Comparison of ENCODE assay signal across 8 cellular contexts in the genomic region with DNA sequence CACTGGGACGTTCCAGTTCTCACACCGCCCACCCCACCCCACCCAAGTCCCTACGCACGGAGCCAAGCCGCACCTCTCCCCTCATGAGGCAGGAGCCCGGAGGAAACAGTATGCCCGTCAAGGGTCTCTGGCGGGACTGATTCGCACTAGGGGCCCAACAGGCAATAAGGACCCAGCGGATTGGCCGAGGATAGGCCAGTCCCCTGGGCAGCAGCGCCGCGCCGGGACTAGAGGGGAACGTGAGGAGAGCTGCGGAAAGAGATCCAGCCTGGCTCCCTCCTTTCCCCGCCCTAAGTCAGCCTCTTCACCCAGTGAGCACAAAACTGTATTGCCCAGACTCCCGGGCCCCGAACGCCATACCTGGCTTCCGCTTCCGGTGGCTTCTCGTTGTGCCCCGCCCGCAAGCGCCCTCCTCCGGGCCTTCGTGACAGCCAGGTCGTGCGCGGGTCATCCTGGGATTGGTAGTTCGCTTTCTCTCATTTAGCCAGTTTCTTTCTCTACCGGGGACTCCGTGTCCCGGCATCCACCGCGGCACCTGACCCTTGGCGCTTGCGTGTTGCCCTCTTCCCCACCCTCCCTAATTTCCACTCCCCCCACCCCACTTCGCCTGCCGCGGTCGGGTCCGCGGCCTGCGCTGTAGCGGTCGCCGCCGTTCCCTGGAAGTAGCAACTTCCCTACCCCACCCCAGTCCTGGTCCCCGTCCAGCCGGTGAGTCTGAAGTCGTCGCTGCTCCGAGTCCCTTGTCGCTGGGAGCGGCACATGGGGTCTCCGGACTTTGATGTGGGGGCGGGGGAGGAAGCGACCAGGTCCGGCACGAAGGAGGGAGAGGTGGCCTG. TPM values are rescaled to one million over a fixed set of nuclear protein-coding genes. Genes with fewer than 3 reads are reported as not detected.
DNase-seq lines count a peak whose midpoint lies in the region; ATAC-seq, FAIRE-seq and TF ChIP-seq lines count a peak whose summit lies in the region.

A gene (plus strand): TSS at position 580 of the 836 bp plus-strand sequence. CDS start 752 bp downstream, outside the sequence.

- no peaks in the 10 kb centered on the region for H3K27me3 Mint-ChIP-seq in T-helper 1 cell treated with Interleukin-12 subunit alpha and Interleukin-12 subunit beta and Interleukin-4 antibody, amounts not matched to agents 30 μg/mL and 1 μg/mL, for 36 hours (ENCODE audit: low read depth)

- peak within 1 kb of the TSS; percentile 78 for H3K4me3 ChIP-seq in left ventricle myocardium inferior
- peak within 1 kb of the TSS; percentile 91 for H3K4me3 ChIP-seq in psoas muscle

- H3K36me3 ChIP-seq in left ventricle myocardium inferior (peaks cover 55% of the 10 kb centered on the region), psoas muscle (ENCODE audit: insufficient read depth in 1 of 2, low read depth in 1 of 2) (peaks cover 16 to 67% of the 10 kb centered on the region in 2 donors)

- H3K4me1 ChIP-seq in left ventricle myocardium inferior: peaks cover 73% of the 10 kb centered on the region
- peaks cover 41% of the 10 kb centered on the region for H3K4me1 ChIP-seq in psoas muscle

- in situ Hi-C loops in GM13977 (cut with MboI; ENCODE audit: low pct_unique_long_range_greater_than_20kb, low sequenced_read_pairs, unreplicated experiment): no loop called here

- WGBS in psoas muscle, 3 donors: 0 to 1% (median 0%) methylated on average over 60 to 63 of the region's 63 CpGs

- H3K27ac ChIP-seq in left ventricle myocardium inferior (replicated peaks) (peak within 1 kb of the TSS; percentile 96), psoas muscle (peak within 1 kb of the TSS; percentile 97)

- ATAC-seq in HG02884 (IDR thresholded peaks at IDR 0.05; ENCODE audit: unreplicated experiment) (peak; percentile 72), psoas muscle (peak; percentile 89 to 92 (median 91))

- intact Hi-C loops in left ventricle myocardium inferior (cut with micrococcal nuclease) (no loop called here), psoas muscle (cut with DNase I) (loop anchor here in 1 of 2 donors (5.0 kb wide), 2 partner anchors 72 to 287 kb away; a partner anchor contains a TSS)

- FAIRE-seq in urothelium cell line (lab: Jason Lieb, UNC): no peak

- H3K27ac Mint-ChIP-seq in T-helper 1 cell treated with Interleukin-12 subunit alpha and Interleukin-12 subunit beta and Interleukin-4 antibody, amounts not matched to agents 30 μg/mL and 1 μg/mL, for 36 hours: peak within 1 kb of the TSS; percentile 95

- peaks cover 74% of the 10 kb centered on the region for H3K36me3 Mint-ChIP-seq in T-helper 1 cell treated with Interleukin-12 subunit alpha and Interleukin-12 subunit beta and Interleukin-4 antibody, amounts not matched to agents 30 μg/mL and 1 μg/mL, for 36 hours (ENCODE audit: low read depth)

- peak; percentile 97 for DNase-seq in GM13977 (ENCODE audit: low spot score)
- peak; percentile 93 for DNase-seq in NCI-H1694 (lab: John Stamatoyannopoulos, UW)
- peak; percentile 97 for DNase-seq in amniotic stem cell (lab: John Stamatoyannopoulos, UW)
- peak; percentile 99 for DNase-seq in left ventricle myocardium inferior
- DNase-seq in psoas muscle: peak; percentile 99
- peak; percentile 97 for DNase-seq in urothelium cell line (ENCODE audit: low spot score)

- H3K9me3 ChIP-seq in left ventricle myocardium inferior (replicated peaks) (no peaks in the 10 kb centered on the region), psoas muscle (no peaks in the 10 kb centered on the region)

- peak within 1 kb of the TSS; percentile 95 for H3K4me3 Mint-ChIP-seq in T-helper 1 cell treated with Interleukin-12 subunit alpha and Interleukin-12 subunit beta and Interleukin-4 antibody, amounts not matched to agents 30 μg/mL and 1 μg/mL, for 36 hours

- TF ChIP-seq CTCF in GM13977 (IDR thresholded peaks at IDR 0.05; ENCODE audit: extremely low read depth, insufficient read depth, missing control alignments) (no peak), left ventricle myocardium inferior (IDR thresholded peaks at IDR 0.05; ENCODE audit: borderline replicate concordance) (no peak), psoas muscle (IDR thresholded peaks at IDR 0.05) (no peak)

- H3K27me3 ChIP-seq in left ventricle myocardium inferior (ENCODE audit: low read depth) (no peaks in the 10 kb centered on the region), psoas muscle (ENCODE audit: insufficient read depth in 3 of 3, low read length in 2 of 3) (no peaks in the 10 kb centered on the region)

- H3K4me1 Mint-ChIP-seq in T-helper 1 cell treated with Interleukin-12 subunit alpha and Interleukin-12 subunit beta and Interleukin-4 antibody, amounts not matched to agents 30 μg/mL and 1 μg/mL, for 36 hours (ENCODE audit: low read depth): peaks cover 50% of the 10 kb centered on the region

- no peaks in the 10 kb centered on the region for H3K9me3 Mint-ChIP-seq in T-helper 1 cell treated with Interleukin-12 subunit alpha and Interleukin-12 subunit beta and Interleukin-4 antibody, amounts not matched to agents 30 μg/mL and 1 μg/mL, for 36 hours

RNA-seq across cellular contexts. Expression of the gene that starts here (rescaled TPM):
- total RNA-seq in left ventricle myocardium inferior (105 TPM), psoas muscle (100 to 1,000 TPM; 102 to 129 (median 103) TPM)
- 100 to 1,000 TPM; 151 to 208 (median 160) TPM for polyA plus RNA-seq in psoas muscle

Comparison
In these comparisons a context has a peak if more than half of its experiments do, and no peak if none do; other contexts are left out.
1. Peak in every context shown above with its lines: DNase-seq, ATAC-seq, H3K4me3 ChIP-seq and H3K27ac ChIP-seq.